Comparison of ENCODE assay signal across 1 cellular context in the genomic region with DNA sequence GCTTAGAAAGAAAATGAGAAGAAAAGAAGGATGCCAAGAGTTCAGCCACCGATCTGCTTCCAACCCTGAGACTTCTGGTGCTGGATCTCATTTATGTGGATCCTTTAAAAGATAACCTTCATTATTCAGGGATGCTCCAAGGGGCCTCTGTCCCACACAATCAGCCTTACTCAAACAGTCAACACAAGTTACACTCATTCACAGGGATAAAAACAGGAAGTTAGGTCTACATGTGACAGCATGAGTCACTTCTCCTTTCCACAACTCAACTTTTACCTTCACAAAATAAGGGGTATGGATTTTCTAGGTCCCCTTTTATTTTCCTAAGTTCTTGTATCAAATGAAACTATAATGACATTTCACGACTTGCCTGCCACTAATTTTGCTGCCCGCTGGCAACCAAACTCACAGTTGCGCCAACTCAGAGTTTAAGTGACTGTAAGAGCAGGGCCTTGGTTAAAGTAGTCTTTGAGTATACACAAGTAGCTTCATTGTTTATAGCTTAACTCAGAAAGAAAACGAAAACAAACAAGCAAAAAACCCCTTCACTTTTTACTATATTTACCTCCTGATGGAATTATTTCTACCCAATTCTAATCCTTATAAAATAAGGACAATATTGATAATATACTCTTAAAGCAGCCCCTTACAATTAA.
TF ChIP-seq lines count a peak whose summit lies in the region.

No MANE protein-coding gene starts in this region.

TF ChIP-seq in HepG2, 621 proteins besides CTCF, POLR2A, EP300 and RAD21 (continued from another document and continues in another):
- TF ChIP-seq ZNF563 (CRISPR knock-in tag; IDR thresholded peaks at IDR 0.05) (no peak), FOXO1 (CRISPR knock-in tag; IDR thresholded peaks at IDR 0.05) (peak; percentile 54; the same call in 1 of the 2 replicates), ZFP36L2 (CRISPR knock-in tag; IDR thresholded peaks at IDR 0.05) (no peak), SUZ12 (IDR thresholded peaks at IDR 0.05; ENCODE audit: low read depth, low read length) (no peak), NONO (IDR thresholded peaks at IDR 0.05) (no peak), NONO (CRISPR knock-in tag; conservative IDR thresholded peaks at IDR 0.05) (no peak), ZBTB21 (CRISPR knock-in tag; IDR thresholded peaks at IDR 0.05) (no peak), SOX6 (IDR thresholded peaks at IDR 0.05) (no peak), SOX6 (CRISPR knock-in tag; IDR thresholded peaks at IDR 0.05) (no peak), FOXP1 (IDR thresholded peaks at IDR 0.05) (no peak), FOXP1 (CRISPR knock-in tag; IDR thresholded peaks at IDR 0.05) (peak; percentile 46; the same call in 1 of the 2 replicates), FOXA3 (CRISPR knock-in tag; IDR thresholded peaks at IDR 0.05) (0 out of 2 replicates have a peak, but pooled peaks have one; percentile 13), SCMH1 (CRISPR knock-in tag; IDR thresholded peaks at IDR 0.05; ENCODE audit: borderline replicate concordance) (no peak), GABPA (IDR thresholded peaks at IDR 0.05; ENCODE audit: low read depth, low read length) (no peak), GABPA (CRISPR knock-in tag; IDR thresholded peaks at IDR 0.05; ENCODE audit: low read depth) (peak; percentile 65), ELF3 (CRISPR knock-in tag; IDR thresholded peaks at IDR 0.05) (peak; percentile 24; the same call in 1 of the 2 replicates), SAP130 (CRISPR knock-in tag; IDR thresholded peaks at IDR 0.05; ENCODE audit: low read depth) (peak; percentile 44; the same call in 1 of the 2 replicates), ZNF749 (CRISPR knock-in tag; IDR thresholded peaks at IDR 0.05; ENCODE audit: borderline replicate concordance) (no peak)
- TF ChIP-seq, protein P1, sequence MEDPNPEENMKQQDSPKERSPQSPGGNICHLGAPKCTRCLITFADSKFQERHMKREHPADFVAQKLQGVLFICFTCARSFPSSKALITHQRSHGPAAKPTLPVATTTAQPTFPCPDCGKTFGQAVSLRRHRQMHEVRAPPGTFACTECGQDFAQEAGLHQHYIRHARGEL (CRISPR knock-in tag; IDR thresholded peaks at IDR 0.05), result no peak
- TF ChIP-seq, protein P2, sequence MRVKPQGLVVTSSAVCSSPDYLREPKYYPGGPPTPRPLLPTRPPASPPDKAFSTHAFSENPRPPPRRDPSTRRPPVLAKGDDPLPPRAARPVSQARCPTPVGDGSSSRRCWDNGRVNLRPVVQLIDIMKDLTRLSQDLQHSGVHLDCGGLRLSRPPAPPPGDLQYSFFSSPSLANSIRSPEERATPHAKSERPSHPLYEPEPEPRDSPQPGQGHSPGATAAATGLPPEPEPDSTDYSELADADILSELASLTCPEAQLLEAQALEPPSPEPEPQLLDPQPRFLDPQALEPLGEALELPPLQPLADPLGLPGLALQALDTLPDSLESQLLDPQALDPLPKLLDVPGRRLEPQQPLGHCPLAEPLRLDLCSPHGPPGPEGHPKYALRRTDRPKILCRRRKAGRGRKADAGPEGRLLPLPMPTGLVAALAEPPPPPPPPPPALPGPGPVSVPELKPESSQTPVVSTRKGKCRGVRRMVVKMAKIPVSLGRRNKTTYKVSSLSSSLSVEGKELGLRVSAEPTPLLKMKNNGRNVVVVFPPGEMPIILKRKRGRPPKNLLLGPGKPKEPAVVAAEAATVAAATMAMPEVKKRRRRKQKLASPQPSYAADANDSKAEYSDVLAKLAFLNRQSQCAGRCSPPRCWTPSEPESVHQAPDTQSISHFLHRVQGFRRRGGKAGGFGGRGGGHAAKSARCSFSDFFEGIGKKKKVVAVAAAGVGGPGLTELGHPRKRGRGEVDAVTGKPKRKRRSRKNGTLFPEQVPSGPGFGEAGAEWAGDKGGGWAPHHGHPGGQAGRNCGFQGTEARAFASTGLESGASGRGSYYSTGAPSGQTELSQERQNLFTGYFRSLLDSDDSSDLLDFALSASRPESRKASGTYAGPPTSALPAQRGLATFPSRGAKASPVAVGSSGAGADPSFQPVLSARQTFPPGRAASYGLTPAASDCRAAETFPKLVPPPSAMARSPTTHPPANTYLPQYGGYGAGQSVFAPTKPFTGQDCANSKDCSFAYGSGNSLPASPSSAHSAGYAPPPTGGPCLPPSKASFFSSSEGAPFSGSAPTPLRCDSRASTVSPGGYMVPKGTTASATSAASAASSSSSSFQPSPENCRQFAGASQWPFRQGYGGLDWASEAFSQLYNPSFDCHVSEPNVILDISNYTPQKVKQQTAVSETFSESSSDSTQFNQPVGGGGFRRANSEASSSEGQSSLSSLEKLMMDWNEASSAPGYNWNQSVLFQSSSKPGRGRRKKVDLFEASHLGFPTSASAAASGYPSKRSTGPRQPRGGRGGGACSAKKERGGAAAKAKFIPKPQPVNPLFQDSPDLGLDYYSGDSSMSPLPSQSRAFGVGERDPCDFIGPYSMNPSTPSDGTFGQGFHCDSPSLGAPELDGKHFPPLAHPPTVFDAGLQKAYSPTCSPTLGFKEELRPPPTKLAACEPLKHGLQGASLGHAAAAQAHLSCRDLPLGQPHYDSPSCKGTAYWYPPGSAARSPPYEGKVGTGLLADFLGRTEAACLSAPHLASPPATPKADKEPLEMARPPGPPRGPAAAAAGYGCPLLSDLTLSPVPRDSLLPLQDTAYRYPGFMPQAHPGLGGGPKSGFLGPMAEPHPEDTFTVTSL (CRISPR knock-in tag; IDR thresholded peaks at IDR 0.05; ENCODE audit: borderline replicate concordance), result 0 out of 2 replicates have a peak, but pooled peaks have one; percentile 37
- TF ChIP-seq, protein P3, sequence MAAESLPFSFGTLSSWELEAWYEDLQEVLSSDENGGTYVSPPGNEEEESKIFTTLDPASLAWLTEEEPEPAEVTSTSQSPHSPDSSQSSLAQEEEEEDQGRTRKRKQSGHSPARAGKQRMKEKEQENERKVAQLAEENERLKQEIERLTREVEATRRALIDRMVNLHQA (CRISPR knock-in tag; IDR thresholded peaks at IDR 0.05), result no peak
- TF ChIP-seq, protein P4, sequence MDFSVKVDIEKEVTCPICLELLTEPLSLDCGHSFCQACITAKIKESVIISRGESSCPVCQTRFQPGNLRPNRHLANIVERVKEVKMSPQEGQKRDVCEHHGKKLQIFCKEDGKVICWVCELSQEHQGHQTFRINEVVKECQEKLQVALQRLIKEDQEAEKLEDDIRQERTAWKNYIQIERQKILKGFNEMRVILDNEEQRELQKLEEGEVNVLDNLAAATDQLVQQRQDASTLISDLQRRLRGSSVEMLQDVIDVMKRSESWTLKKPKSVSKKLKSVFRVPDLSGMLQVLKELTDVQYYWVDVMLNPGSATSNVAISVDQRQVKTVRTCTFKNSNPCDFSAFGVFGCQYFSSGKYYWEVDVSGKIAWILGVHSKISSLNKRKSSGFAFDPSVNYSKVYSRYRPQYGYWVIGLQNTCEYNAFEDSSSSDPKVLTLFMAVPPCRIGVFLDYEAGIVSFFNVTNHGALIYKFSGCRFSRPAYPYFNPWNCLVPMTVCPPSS (IDR thresholded peaks at IDR 0.05), result no peak
- TF ChIP-seq, protein P5, sequence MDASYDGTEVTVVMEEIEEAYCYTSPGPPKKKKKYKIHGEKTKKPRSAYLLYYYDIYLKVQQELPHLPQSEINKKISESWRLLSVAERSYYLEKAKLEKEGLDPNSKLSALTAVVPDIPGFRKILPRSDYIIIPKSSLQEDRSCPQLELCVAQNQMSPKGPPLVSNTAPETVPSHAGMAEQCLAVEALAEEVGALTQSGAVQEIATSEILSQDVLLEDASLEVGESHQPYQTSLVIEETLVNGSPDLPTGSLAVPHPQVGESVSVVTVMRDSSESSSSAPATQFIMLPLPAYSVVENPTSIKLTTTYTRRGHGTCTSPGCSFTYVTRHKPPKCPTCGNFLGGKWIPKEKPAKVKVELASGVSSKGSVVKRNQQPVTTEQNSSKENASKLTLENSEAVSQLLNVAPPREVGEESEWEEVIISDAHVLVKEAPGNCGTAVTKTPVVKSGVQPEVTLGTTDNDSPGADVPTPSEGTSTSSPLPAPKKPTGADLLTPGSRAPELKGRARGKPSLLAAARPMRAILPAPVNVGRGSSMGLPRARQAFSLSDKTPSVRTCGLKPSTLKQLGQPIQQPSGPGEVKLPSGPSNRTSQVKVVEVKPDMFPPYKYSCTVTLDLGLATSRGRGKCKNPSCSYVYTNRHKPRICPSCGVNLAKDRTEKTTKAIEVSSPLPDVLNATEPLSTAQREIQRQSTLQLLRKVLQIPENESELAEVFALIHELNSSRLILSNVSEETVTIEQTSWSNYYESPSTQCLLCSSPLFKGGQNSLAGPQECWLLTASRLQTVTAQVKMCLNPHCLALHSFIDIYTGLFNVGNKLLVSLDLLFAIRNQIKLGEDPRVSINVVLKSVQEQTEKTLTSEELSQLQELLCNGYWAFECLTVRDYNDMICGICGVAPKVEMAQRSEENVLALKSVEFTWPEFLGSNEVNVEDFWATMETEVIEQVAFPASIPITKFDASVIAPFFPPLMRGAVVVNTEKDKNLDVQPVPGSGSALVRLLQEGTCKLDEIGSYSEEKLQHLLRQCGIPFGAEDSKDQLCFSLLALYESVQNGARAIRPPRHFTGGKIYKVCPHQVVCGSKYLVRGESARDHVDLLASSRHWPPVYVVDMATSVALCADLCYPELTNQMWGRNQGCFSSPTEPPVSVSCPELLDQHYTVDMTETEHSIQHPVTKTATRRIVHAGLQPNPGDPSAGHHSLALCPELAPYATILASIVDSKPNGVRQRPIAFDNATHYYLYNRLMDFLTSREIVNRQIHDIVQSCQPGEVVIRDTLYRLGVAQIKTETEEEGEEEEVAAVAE (CRISPR knock-in tag; IDR thresholded peaks at IDR 0.05; ENCODE audit: borderline replicate concordance), result no peak
- TF ChIP-seq, protein P6, sequence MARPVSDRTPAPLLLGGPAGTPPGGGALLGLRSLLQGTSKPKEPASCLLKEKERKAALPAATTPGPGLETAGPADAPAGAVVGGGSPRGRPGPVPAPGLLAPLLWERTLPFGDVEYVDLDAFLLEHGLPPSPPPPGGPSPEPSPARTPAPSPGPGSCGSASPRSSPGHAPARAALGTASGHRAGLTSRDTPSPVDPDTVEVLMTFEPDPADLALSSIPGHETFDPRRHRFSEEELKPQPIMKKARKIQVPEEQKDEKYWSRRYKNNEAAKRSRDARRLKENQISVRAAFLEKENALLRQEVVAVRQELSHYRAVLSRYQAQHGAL (CRISPR knock-in tag; IDR thresholded peaks at IDR 0.05; ENCODE audit: not compliant biosample characterization), result no peak
- TF ChIP-seq, protein P7, sequence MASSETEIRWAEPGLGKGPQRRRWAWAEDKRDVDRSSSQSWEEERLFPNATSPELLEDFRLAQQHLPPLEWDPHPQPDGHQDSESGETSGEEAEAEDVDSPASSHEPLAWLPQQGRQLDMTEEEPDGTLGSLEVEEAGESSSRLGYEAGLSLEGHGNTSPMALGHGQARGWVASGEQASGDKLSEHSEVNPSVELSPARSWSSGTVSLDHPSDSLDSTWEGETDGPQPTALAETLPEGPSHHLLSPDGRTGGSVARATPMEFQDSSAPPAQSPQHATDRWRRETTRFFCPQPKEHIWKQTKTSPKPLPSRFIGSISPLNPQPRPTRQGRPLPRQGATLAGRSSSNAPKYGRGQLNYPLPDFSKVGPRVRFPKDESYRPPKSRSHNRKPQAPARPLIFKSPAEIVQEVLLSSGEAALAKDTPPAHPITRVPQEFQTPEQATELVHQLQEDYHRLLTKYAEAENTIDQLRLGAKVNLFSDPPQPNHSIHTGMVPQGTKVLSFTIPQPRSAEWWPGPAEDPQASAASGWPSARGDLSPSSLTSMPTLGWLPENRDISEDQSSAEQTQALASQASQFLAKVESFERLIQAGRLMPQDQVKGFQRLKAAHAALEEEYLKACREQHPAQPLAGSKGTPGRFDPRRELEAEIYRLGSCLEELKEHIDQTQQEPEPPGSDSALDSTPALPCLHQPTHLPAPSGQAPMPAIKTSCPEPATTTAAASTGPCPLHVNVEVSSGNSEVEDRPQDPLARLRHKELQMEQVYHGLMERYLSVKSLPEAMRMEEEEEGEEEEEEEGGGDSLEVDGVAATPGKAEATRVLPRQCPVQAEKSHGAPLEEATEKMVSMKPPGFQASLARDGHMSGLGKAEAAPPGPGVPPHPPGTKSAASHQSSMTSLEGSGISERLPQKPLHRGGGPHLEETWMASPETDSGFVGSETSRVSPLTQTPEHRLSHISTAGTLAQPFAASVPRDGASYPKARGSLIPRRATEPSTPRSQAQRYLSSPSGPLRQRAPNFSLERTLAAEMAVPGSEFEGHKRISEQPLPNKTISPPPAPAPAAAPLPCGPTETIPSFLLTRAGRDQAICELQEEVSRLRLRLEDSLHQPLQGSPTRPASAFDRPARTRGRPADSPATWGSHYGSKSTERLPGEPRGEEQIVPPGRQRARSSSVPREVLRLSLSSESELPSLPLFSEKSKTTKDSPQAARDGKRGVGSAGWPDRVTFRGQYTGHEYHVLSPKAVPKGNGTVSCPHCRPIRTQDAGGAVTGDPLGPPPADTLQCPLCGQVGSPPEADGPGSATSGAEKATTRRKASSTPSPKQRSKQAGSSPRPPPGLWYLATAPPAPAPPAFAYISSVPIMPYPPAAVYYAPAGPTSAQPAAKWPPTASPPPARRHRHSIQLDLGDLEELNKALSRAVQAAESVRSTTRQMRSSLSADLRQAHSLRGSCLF (CRISPR knock-in tag; IDR thresholded peaks at IDR 0.05; ENCODE audit: borderline replicate concordance), result no peak
- TF ChIP-seq, protein P8, sequence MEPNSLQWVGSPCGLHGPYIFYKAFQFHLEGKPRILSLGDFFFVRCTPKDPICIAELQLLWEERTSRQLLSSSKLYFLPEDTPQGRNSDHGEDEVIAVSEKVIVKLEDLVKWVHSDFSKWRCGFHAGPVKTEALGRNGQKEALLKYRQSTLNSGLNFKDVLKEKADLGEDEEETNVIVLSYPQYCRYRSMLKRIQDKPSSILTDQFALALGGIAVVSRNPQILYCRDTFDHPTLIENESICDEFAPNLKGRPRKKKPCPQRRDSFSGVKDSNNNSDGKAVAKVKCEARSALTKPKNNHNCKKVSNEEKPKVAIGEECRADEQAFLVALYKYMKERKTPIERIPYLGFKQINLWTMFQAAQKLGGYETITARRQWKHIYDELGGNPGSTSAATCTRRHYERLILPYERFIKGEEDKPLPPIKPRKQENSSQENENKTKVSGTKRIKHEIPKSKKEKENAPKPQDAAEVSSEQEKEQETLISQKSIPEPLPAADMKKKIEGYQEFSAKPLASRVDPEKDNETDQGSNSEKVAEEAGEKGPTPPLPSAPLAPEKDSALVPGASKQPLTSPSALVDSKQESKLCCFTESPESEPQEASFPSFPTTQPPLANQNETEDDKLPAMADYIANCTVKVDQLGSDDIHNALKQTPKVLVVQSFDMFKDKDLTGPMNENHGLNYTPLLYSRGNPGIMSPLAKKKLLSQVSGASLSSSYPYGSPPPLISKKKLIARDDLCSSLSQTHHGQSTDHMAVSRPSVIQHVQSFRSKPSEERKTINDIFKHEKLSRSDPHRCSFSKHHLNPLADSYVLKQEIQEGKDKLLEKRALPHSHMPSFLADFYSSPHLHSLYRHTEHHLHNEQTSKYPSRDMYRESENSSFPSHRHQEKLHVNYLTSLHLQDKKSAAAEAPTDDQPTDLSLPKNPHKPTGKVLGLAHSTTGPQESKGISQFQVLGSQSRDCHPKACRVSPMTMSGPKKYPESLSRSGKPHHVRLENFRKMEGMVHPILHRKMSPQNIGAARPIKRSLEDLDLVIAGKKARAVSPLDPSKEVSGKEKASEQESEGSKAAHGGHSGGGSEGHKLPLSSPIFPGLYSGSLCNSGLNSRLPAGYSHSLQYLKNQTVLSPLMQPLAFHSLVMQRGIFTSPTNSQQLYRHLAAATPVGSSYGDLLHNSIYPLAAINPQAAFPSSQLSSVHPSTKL (CRISPR knock-in tag; IDR thresholded peaks at IDR 0.05), result peak; percentile 62
- TF ChIP-seq, protein P9, sequence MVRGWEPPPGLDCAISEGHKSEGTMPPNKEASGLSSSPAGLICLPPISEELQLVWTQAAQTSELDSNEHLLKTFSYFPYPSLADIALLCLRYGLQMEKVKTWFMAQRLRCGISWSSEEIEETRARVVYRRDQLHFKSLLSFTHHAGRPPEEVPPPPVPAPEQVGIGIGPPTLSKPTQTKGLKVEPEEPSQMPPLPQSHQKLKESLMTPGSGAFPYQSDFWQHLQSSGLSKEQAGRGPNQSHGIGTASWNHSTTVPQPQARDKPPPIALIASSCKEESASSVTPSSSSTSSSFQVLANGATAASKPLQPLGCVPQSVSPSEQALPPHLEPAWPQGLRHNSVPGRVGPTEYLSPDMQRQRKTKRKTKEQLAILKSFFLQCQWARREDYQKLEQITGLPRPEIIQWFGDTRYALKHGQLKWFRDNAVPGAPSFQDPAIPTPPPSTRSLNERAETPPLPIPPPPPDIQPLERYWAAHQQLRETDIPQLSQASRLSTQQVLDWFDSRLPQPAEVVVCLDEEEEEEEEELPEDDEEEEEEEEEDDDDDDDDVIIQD (CRISPR knock-in tag; IDR thresholded peaks at IDR 0.05; ENCODE audit: low read depth), result peak; percentile 95; the same call in 1 of the 2 replicates
